Comparison of ENCODE assay signal across 8 cellular contexts in the genomic region with DNA sequence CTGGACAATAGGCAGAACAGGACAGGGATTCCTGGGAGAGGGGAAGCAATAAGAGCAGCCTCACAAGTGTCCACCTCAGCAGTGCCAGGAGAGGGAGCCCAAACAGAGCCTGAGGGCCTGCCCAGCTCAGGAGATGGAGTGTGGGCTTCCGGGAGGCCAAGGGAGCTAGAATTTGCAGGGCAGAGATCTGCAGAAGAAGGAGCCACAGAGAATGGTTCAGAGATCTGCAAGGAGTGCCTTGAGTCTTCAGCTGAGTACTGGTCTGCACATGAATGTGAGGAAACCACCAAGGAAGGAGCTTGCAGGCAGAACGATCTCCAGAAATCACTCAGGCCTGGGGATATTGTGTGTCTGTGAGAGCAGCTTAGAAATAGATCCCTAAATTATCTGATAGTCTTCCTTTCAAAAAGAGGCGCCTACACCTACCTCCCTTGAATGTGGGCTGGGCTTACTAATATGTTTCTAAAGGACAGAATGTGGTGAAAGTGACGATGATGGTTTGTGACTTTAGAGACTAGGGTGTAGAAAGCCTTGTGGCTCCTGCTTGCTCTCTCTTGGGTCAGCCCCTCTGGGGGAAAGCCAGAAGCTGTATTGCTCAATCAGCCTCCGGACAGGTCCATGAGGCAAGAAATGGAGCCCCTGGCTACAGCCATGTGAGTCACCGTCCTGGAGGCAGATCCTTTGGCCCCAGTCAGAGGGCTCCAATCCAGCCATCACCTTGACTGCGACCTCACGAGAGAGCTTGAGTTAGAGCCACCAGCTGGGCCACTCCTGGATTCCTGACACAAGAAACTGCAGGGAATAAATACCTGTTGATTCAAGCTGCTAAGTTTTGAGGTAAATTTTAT. TPM values are rescaled to one million over a fixed set of nuclear protein-coding genes. Genes with fewer than 3 reads are reported as not detected.
DNase-seq lines count a peak whose midpoint lies in the region; ATAC-seq and TF ChIP-seq lines count a peak whose summit lies in the region.

No MANE protein-coding gene starts in this region.

- no peaks in the 10 kb centered on the region for H3K9me3 ChIP-seq in NT2/D1 (ENCODE audit: insufficient read depth, low read length)
- H3K9me3 ChIP-seq in body of pancreas = no peaks in the 10 kb centered on the region
- H3K9me3 ChIP-seq in thyroid gland = no peaks in the 10 kb centered on the region

- H3K4me1 ChIP-seq in NT2/D1 (ENCODE audit: insufficient read depth, insufficient read length) (peaks cover 9% of the 10 kb centered on the region), body of pancreas (peaks cover 13% of the 10 kb centered on the region), thyroid gland (peaks cover 8 to 21% of the 10 kb centered on the region in 2 donors)

- TF ChIP-seq CTCF in HFF-Myc (IDR thresholded peaks at IDR 0.05; ENCODE audit: low read depth, low read length, missing control alignments) (peak; percentile 74), body of pancreas (IDR thresholded peaks at IDR 0.05) (peak in 6 of 7 experiments; percentile 13 to 62 (median 46)), thyroid gland (IDR thresholded peaks at IDR 0.05) (peak in 4 of 6 experiments; percentile 51 to 57 (median 55))

- H3K4me3 ChIP-seq in HFF-Myc (replicated peaks; ENCODE audit: low read depth, low read length) (no peak overlapping the region), NT2/D1 (ENCODE audit: insufficient read length, low read depth) (no peak overlapping the region), body of pancreas (no peak overlapping the region), thyroid gland (replicated peaks in 1 of 3) (no peak overlapping the region)

- no peaks in the 10 kb centered on the region for H3K27me3 ChIP-seq in NT2/D1 (ENCODE audit: insufficient read depth, insufficient read length)
- H3K27me3 ChIP-seq in body of pancreas = no peaks in the 10 kb centered on the region
- no peaks in the 10 kb centered on the region for H3K27me3 ChIP-seq in thyroid gland

- TF ChIP-seq POLR2A in body of pancreas (IDR thresholded peaks at IDR 0.05) (no peak), thyroid gland (IDR thresholded peaks at IDR 0.05) (no peak)

- H3K27ac ChIP-seq in body of pancreas (peak overlapping the region in 1 of 4 donors; percentile 27), thyroid gland (peak overlapping the region; percentile 2 to 27 (median 24))

- peak; percentile 36 for DNase-seq in NCI-H2227 (lab: John Stamatoyannopoulos, UW; ENCODE audit: unreplicated experiment)
- no peak for DNase-seq in NCI-H2227 treated with DMSO at 0.1 percent for 48 hours (lab: John Stamatoyannopoulos, UW)
- no peak for DNase-seq in HFF-Myc (ENCODE audit: extremely low read depth, low read depth)
- DNase-seq in NT2/D1 (ENCODE audit: low read depth, low spot score) = peak; percentile 47
- DNase-seq in body of pancreas = peak; percentile 56 to 88 (median 76)
- DNase-seq in left lobe of liver (ENCODE audit: low spot score) = peak; percentile 90
- peak; percentile 77 to 81 for DNase-seq in thyroid gland

- WGBS in body of pancreas, 2 donors = 40 to 49% methylated on average over 7 to 8 of the region's 8 CpGs
- WGBS in thyroid gland, 2 donors = 40 to 43% methylated on average over 8 of the region's 8 CpGs

- peak; percentile 77 for ATAC-seq in body of pancreas
- peak; percentile 83 for ATAC-seq in left lobe of liver
- ATAC-seq in GM21737 (IDR thresholded peaks at IDR 0.05; ENCODE audit: unreplicated experiment) = no peak

- intact Hi-C loops in body of pancreas (cut with DNase I) (loop anchor here (5.0 kb wide), 1 partner anchor 42 kb away; no protein-coding TSS in a partner anchor), thyroid gland (cut with DNase I) (no loop called here)

- H3K36me3 ChIP-seq in NT2/D1 (ENCODE audit: insufficient read depth, insufficient read length, low read length) (no peaks in the 10 kb centered on the region), body of pancreas (replicated peaks in 1 of 2; ENCODE audit: insufficient read depth in 1 of 2, low read depth in 2 of 2) (no peaks in the 10 kb centered on the region), thyroid gland (no peaks in the 10 kb centered on the region)

- no peak overlapping the region for H3K9ac ChIP-seq in NT2/D1 (ENCODE audit: insufficient read length, low read depth)

RNA-seq across cellular contexts. Expression of a gene that starts 7.6 kb away (rescaled TPM):
- 10 to 100 TPM; 15.0 to 47.5 TPM for total RNA-seq in body of pancreas
- total RNA-seq in left lobe of liver = 20.7 TPM
- 10 to 100 TPM; 28.7 to 47.0 (median 39.6) TPM for total RNA-seq in thyroid gland

Comparison
In these comparisons a context has a peak if more than half of its experiments do, and no peak if none do; other contexts are left out.
1. DNase-seq: peak in NCI-H2227 (single experiment), NT2/D1 (single experiment), body of pancreas (4 of 4), left lobe of liver (single experiment) and thyroid gland (2 of 2); none in NCI-H2227 treated with DMSO at 0.1 percent for 48 hours (single experiment) and HFF-Myc (single experiment).
2. Peak in every context shown above with its lines, with median percentiles within 50 percentile points of each other: CTCF ChIP-seq.